1 cellular context compared by ENCODE assay signal in genomic region chr14:103273847-103274615, GRCh38.
TF ChIP-seq lines count a peak whose summit lies in the region.

No MANE protein-coding gene starts in this region.

TF ChIP-seq in K562, 482 proteins besides CTCF, POLR2A, EP300 and RAD21 (continued from another document):
- no peak for TF ChIP-seq CEBPZ (IDR thresholded peaks at IDR 0.05; ENCODE audit: borderline replicate concordance, low read depth, low read length)
- no peak for TF ChIP-seq ZBTB26 (CRISPR knock-in tag; IDR thresholded peaks at IDR 0.05)
TF ChIP-seq in K562: peak in this region for 1.
